Comparison of ENCODE assay signal across 8 cellular contexts in the genomic region with DNA sequence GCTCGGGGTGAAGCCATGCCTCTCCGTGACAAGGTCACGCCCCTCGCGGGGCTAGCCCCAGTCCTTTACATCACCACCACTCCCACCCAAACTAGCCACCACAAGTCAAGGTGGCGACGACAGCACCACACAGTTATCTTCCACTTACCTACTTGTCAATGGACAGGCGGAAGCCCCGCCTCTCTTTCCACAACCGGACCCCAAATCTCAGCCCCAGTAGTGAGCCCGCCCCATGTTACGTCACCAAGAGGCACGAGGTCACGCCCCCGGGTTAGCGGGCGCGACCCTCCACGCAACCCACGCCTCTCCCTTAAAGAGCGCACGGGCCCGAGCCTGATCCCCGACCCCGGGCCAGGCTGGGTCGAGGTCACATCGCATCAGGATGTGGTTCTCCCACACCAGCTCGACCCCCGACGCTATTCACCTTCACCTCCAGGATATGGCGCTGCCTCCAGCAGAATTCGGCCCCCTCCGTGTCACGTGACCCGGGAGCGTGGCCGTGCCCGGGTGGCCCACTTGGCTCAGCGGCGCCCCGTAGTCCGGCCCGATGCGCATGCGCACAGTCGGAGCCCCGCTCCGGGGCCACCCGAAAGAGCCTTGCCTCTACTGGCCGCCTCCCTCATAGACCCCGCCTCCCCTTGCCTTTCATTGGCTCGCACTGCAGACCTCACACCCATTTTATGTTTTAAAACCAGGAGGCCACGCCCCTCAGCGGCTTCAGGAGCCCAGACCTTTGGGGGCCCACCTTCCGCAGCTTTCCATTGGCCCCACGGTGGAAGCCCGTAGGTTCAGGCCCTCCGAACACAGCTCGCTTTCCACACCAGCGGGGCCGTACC. TPM values are rescaled to one million over a fixed set of nuclear protein-coding genes. Genes with fewer than 3 reads are reported as not detected.
A peak's percentile ranks its signal among the peaks of the same experiment; 100 is the strongest.
DNase-seq lines count a peak whose midpoint lies in the region; ATAC-seq and TF ChIP-seq lines count a peak whose summit lies in the region.

No MANE protein-coding gene starts in this region.

- H3K4me1 ChIP-seq in IMR-90 (ENCODE audit: control insufficient read depth, insufficient read depth, low read length), result peaks cover 6% of the 10 kb centered on the region
- peaks cover 15% of the 10 kb centered on the region for H3K4me1 ChIP-seq in OCI-LY7 (ENCODE audit: insufficient read depth, low read length, poor library complexity, severe bottlenecking)

- no peak; the same call in 1 of the 2 replicates for TF ChIP-seq CTCF in IMR-90 (conservative IDR thresholded peaks at IDR 0.05; ENCODE audit: low read depth, low read length)
- TF ChIP-seq CTCF in OCI-LY7 (conservative IDR thresholded peaks at IDR 0.05; ENCODE audit: low read length), result peak; percentile 25; the same call in 1 of the 2 replicates
- no peak for TF ChIP-seq CTCF in epithelial cell of esophagus (IDR thresholded peaks at IDR 0.05; ENCODE audit: insufficient read depth, low read depth, low read length, missing control alignments)

- peak overlapping the region; percentile 28 for H2BK20ac ChIP-seq in IMR-90 (ENCODE audit: low read depth, low read length)

- POLR2A ChIA-PET in IMR-90 (lab: Charles Lee; ENCODE audit: unreplicated experiment), result interaction anchor here (0.5 to 1.7 kb wide), 4 partner anchors 10 to 13 kb away, joined by 3 to 6 read pairs (median 4); no protein-coding TSS in a partner anchor
- POLR2A ChIA-PET in OCI-LY7 (lab: Charles Lee), result interaction anchor here (0.9 kb wide), 1 partner anchor 172 kb away, joined by 3 read pairs; no protein-coding TSS in a partner anchor

- peak overlapping the region; percentile 86 for H4K5ac ChIP-seq in IMR-90 (ENCODE audit: low read depth, low read length)

- intact Hi-C loops in IMR-90 (cut with micrococcal nuclease) (loop anchor here (1.0 kb wide), 1 partner anchor 11 kb away; no protein-coding TSS in a partner anchor), OCI-LY7 (cut with micrococcal nuclease; ENCODE audit: unreplicated experiment) (no loop called here)

- H4K8ac ChIP-seq in IMR-90 (ENCODE audit: low read depth in 2 of 2, low read length in 2 of 2), result peak overlapping the region; percentile 64 to 92

- peak overlapping the region; percentile 91 for H3K4ac ChIP-seq in IMR-90 (ENCODE audit: low read depth, low read length)

- BruUV-seq in IMR-90 (replicated peaks; lab: Mats Ljungman, UMichigan), result no TSS peak
- no TSS peak for BruUV-seq in OCI-LY7 (replicated peaks; lab: Mats Ljungman, UMichigan)

- H3K79me1 ChIP-seq in IMR-90 (ENCODE audit: low read depth in 1 of 2, low read length in 2 of 2), result peaks cover 18 to 34% of the 10 kb centered on the region in 2 experiments

- TF ChIP-seq RAD21 in IMR-90 (IDR thresholded peaks at IDR 0.05; ENCODE audit: low read length), result no peak

- peak overlapping the region; percentile 93 for H4K91ac ChIP-seq in IMR-90 (ENCODE audit: insufficient read depth, low read depth, low read length)

- H2AK9ac ChIP-seq in IMR-90 (replicated peaks; ENCODE audit: low read depth, low read length, poor library complexity), result peak overlapping the region; percentile 96

- H3K9me1 ChIP-seq in IMR-90 (ENCODE audit: insufficient read depth, low read length), result no peaks in the 10 kb centered on the region

- dilution Hi-C loops in IMR-90 (cut with HindIII; ENCODE audit: low sequenced_read_pairs, unreplicated experiment), result no loop called here

- no peaks in the 10 kb centered on the region for H3K27me3 ChIP-seq in IMR-90 (ENCODE audit: control insufficient read depth, insufficient read depth, low read length)

- no peak for TF ChIP-seq POLR2A in IMR-90 (IDR thresholded peaks at IDR 0.05; ENCODE audit: low read depth, low read length)

- ATAC-seq in GM21529 (IDR thresholded peaks at IDR 0.05; ENCODE audit: unreplicated experiment) (peak; percentile 81), IMR-90 (ENCODE audit: low read depth) (peak; percentile 94)

- no peaks in the 10 kb centered on the region for H3K9me3 ChIP-seq in IMR-90 (ENCODE audit: control insufficient read depth, insufficient read depth, low read length)
- no peaks in the 10 kb centered on the region for H3K9me3 ChIP-seq in OCI-LY7 (ENCODE audit: low read length)

- H3K9me2 ChIP-seq in OCI-LY7 (ENCODE audit: insufficient read depth, low read length), result no peaks in the 10 kb centered on the region

- H2BK120ac ChIP-seq in IMR-90 (ENCODE audit: low read depth, low read length), result peak overlapping the region; percentile 82

- peak overlapping the region; percentile 80 for H3K56ac ChIP-seq in IMR-90 (ENCODE audit: extremely low read depth, insufficient read depth, low read length)

- peak overlapping the region; percentile 99 for H2AFZ ChIP-seq in IMR-90 (replicated peaks; ENCODE audit: low read length, poor library complexity)
- H2AFZ ChIP-seq in OCI-LY7 (ENCODE audit: low read length), result peak overlapping the region; percentile 88

- peak overlapping the region; percentile 87 for H3K14ac ChIP-seq in IMR-90 (replicated peaks; ENCODE audit: low read depth, low read length)

- peak overlapping the region; percentile 93 for H3K27ac ChIP-seq in IMR-90 (ENCODE audit: insufficient read depth, low read length)
- H3K27ac ChIP-seq in OCI-LY7 (ENCODE audit: low read depth, low read length, poor library complexity, severe bottlenecking), result peak overlapping the region; percentile 64

- H3K4me2 ChIP-seq in IMR-90 (ENCODE audit: low read depth, low read length) (peak overlapping the region; percentile 88), OCI-LY7 (ENCODE audit: low read length) (peak overlapping the region; percentile 87)

- CTCF ChIA-PET in IMR-90 (lab: Yijun Ruan, JAX) (interaction anchor here (0.5 to 1.8 kb wide), 4 partner anchors 13 to 315 kb away, joined by 3 to 5 read pairs (median 4); no protein-coding TSS in a partner anchor), OCI-LY7 (lab: Charles Lee; ENCODE audit: unreplicated experiment) (no interaction called here)

- peak overlapping the region; percentile 69 for H3K23ac ChIP-seq in IMR-90 (ENCODE audit: low read depth, low read length)

- H3K4me3 ChIP-seq in IMR-90 (ENCODE audit: insufficient read depth, low read depth, low read length) (peak overlapping the region; percentile 78), OCI-LY7 (ENCODE audit: low read depth, low read length, poor library complexity, severe bottlenecking) (peak overlapping the region; percentile 86), epithelial cell of esophagus (ENCODE audit: low read length) (peak overlapping the region; percentile 89)

- peaks cover 11% of the 10 kb centered on the region; the same call in 1 of the 2 replicates for H3K79me2 ChIP-seq in OCI-LY7 (ENCODE audit: insufficient read depth, low read depth, low read length)

- H3K36me3 ChIP-seq in IMR-90 (ENCODE audit: control insufficient read depth, insufficient read depth, low read length) (peaks cover 14% of the 10 kb centered on the region), OCI-LY7 (ENCODE audit: insufficient read depth, low read length) (peaks cover 23% of the 10 kb centered on the region)

- H4K20me1 ChIP-seq in IMR-90 (ENCODE audit: insufficient read depth, low read length) (0 out of 2 replicates have a peak, but pooled peaks cover 3% of the 10 kb centered on the region), OCI-LY7 (ENCODE audit: insufficient read depth, low read length) (no peaks in the 10 kb centered on the region)

- H3K9ac ChIP-seq in IMR-90 (ENCODE audit: low read depth, low read length), result peak overlapping the region; percentile 86

- peak overlapping the region; percentile 92 for H2BK5ac ChIP-seq in IMR-90 (ENCODE audit: low read depth, low read length, poor library complexity, severe bottlenecking)

- peak overlapping the region; percentile 97 for H2AK5ac ChIP-seq in IMR-90 (ENCODE audit: low read depth, low read length)

- H2BK15ac ChIP-seq in IMR-90 (ENCODE audit: low read depth, low read length), result peak overlapping the region; percentile 74; the same call in 2 of the 3 replicates

- peak overlapping the region; percentile 76 for H3K18ac ChIP-seq in IMR-90 (ENCODE audit: low read depth, low read length)

- in situ Hi-C loops in IMR-90 (cut with MboI; ENCODE audit: low sequenced_read_pairs), result no loop called here

- 0% methylated on average over 18 of the region's 61 CpGs; no CpG with 5 or more reads in 1 of the 2 experiments for WGBS in IMR-90 (ENCODE audit: extremely low coverage in 2 of 2, insufficient read length in 1 of 2), 2 experiments

- DNase-seq in DMS153 (lab: John Stamatoyannopoulos, UW) (peak; percentile 97), IMR-90 (peak; percentile 95), OCI-LY7 (ENCODE audit: low spot score) (peak; percentile 99), activated T-cell treated with anti-CD3 and anti-CD28 coated beads for 4 hours (peak; percentile 95), epithelial cell of esophagus (ENCODE audit: low read depth) (peak; percentile 96), middle frontal gyrus (ENCODE audit: extremely low spot score, low spot score) (peak; percentile 93)
- peak; percentile 92 to 97 for DNase-seq in stimulated activated CD8-positive, alpha-beta memory T cell treated with anti-CD3 and anti-CD28 coated beads, Interleukin-2, amount 100 ng/mL, for 1 hour (ENCODE audit: low read depth in 2 of 2)

TF ChIP-seq in IMR-90, 13 proteins besides CTCF, POLR2A, EP300 and RAD21 (continues in another document):
- TF ChIP-seq MXI1 (IDR thresholded peaks at IDR 0.05; ENCODE audit: borderline replicate concordance, low read depth, low read length) (peak; percentile 60; the same call in 1 of the 2 replicates), BHLHE40 (IDR thresholded peaks at IDR 0.05; ENCODE audit: low read depth, low read length) (peak; percentile 93), CEBPB (IDR thresholded peaks at IDR 0.05; ENCODE audit: low read depth, low read length) (peak; percentile 39; the same call in 1 of the 2 replicates), RCOR1 (IDR thresholded peaks at IDR 0.05; ENCODE audit: insufficient replicate concordance, low read length) (no peak), CHD1 (IDR thresholded peaks at IDR 0.05; ENCODE audit: low read depth, low read length) (0 out of 2 replicates have a peak, but pooled peaks have one; percentile 43), RFX5 (IDR thresholded peaks at IDR 0.05; ENCODE audit: low read depth, low read length) (no peak), NFE2L2 (IDR thresholded peaks at IDR 0.05; ENCODE audit: low read depth, low read length) (no peak), SMC3 (IDR thresholded peaks at IDR 0.05; ENCODE audit: low read depth, low read length) (no peak)

RNA-seq across cellular contexts. Expression of a gene that starts 18.2 kb away (rescaled TPM):
- total RNA-seq in IMR-90 (2012; rRNA removed) (18.6 and 19.4 TPM in 2 replicates), OCI-LY7 (2022) (not detected in 2 replicates)
- 64.9 and 84.7 TPM in 2 replicates for polyA plus RNA-seq in IMR-90 (2012; rRNA removed)
- polyA plus RNA-seq in IMR-90 (2012; cell fraction: cytosol; rRNA removed), result 50.7 and 84.5 TPM in 2 replicates
- 87.9 and 261 TPM in 2 replicates for polyA plus RNA-seq in IMR-90 (2012; cell fraction: nucleus; rRNA removed; ENCODE audit: low replicate concordance)
- total RNA-seq in OCI-LY7 (2014; rRNA removed; shearing (Covaris generic)), result not detected in 2 replicates

RNA-seq across cellular contexts. Expression of a gene that starts 43.4 kb away (rescaled TPM):
- not detected in 2 replicates for total RNA-seq in IMR-90 (2012; rRNA removed)
- polyA plus RNA-seq in IMR-90 (2012; rRNA removed), result not detected in 2 replicates
- polyA plus RNA-seq in IMR-90 (2012; cell fraction: cytosol; rRNA removed), result not detected in 2 replicates
- not detected in 2 replicates for polyA plus RNA-seq in IMR-90 (2012; cell fraction: nucleus; rRNA removed; ENCODE audit: low replicate concordance)
- not detected in 2 replicates for total RNA-seq in OCI-LY7 (2014; rRNA removed; shearing (Covaris generic))
- total RNA-seq in OCI-LY7 (2022), result not detected in 2 replicates

Comparison
In these comparisons a context has a peak if more than half of its experiments do, and no peak if none do; other contexts are left out.
1. Peak in every context shown above with its lines: DNase-seq, ATAC-seq, H3K4me3 ChIP-seq and H3K27ac ChIP-seq.
2. RNA of a gene that starts 18.2 kb away (total RNA-seq): 18.6 to 19.4 TPM in IMR-90; not detected in OCI-LY7; every median in the first group is over 10 times any median in the second.